ENCODE assay signal across 18 cellular contexts in genomic region chr10:34862892-34863291, GRCh38. TPM values are rescaled to one million over a fixed set of nuclear protein-coding genes. Genes with fewer than 3 reads are reported as not detected.
DNase-seq lines count a peak whose midpoint lies in the region; ATAC-seq and TF ChIP-seq lines count a peak whose summit lies in the region.
"Had no signal": no experiment of that assay in that cellular context is flagged by ENCODE, and none has a peak within 500 bp of the region (broad histone marks: within the 10 kb centered on the region; RNA-seq: fewer than 3 reads in every experiment).

No MANE protein-coding gene starts in this region.

- no peaks in the 10 kb centered on the region for H3K36me3 Mint-ChIP-seq in GM23338 (ENCODE audit: low read depth)
- no peaks in the 10 kb centered on the region for H3K36me3 Mint-ChIP-seq in nephron progenitor cell (ENCODE audit: low read depth)
- no peaks in the 10 kb centered on the region for H3K36me3 Mint-ChIP-seq in activated CD4-positive, alpha-beta memory T cell treated with anti-CD3 and anti-CD28 coated beads for 36 hours
- H3K36me3 Mint-ChIP-seq: CD4-positive, alpha-beta memory T cell had no signal

- 0 out of 2 replicates have a peak overlapping the region, but pooled peaks have one; percentile 10 for H2AFZ ChIP-seq in GM23338
- H2AFZ ChIP-seq: PC-9 had no signal

- no peaks in the 10 kb centered on the region for H3K27me3 Mint-ChIP-seq in GM23338 (ENCODE audit: insufficient read depth, low read depth, poor library complexity)
- peaks cover 3% of the 10 kb centered on the region for H3K27me3 Mint-ChIP-seq in nephron progenitor cell (ENCODE audit: low read depth, poor library complexity)
- peaks cover 7% of the 10 kb centered on the region for H3K27me3 Mint-ChIP-seq in activated CD4-positive, alpha-beta memory T cell treated with anti-CD3 and anti-CD28 coated beads for 36 hours

- H3K79me2 ChIP-seq in GM23338 (replicated peaks; ENCODE audit: insufficient read depth): no peaks in the 10 kb centered on the region

- TF ChIP-seq CTCF in GM23338 (conservative IDR thresholded peaks at IDR 0.05; ENCODE audit: low read depth in 2 of 2) (no peak), nephron progenitor cell (IDR thresholded peaks at IDR 0.05) (no peak), omental fat pad (IDR thresholded peaks at IDR 0.05) (no peak)

- intact Hi-C loops in activated CD4-positive, alpha-beta memory T cell treated with anti-CD3 and anti-CD28 coated beads for 36 hours (cut with micrococcal nuclease): no loop called here

- no peak overlapping the region for H3K4me3 Mint-ChIP-seq in GM23338
- H3K4me3 Mint-ChIP-seq in nephron progenitor cell: no peak overlapping the region
- H3K4me3 Mint-ChIP-seq in activated CD4-positive, alpha-beta memory T cell treated with anti-CD3 and anti-CD28 coated beads for 36 hours: no peak overlapping the region
- H3K4me3 Mint-ChIP-seq: CD4-positive, alpha-beta memory T cell had no signal

- H3K27me3 ChIP-seq in GM23338 (ENCODE audit: insufficient read depth): no peaks in the 10 kb centered on the region

- peaks cover 22% of the 10 kb centered on the region for H3K4me1 ChIP-seq in GM23338 (ENCODE audit: insufficient read depth)

- no peak overlapping the region for H3K4me3 ChIP-seq in GM23338
- H3K4me3 ChIP-seq: K562, PC-9, SK-N-MC had no signal

- no peaks in the 10 kb centered on the region for H3K36me3 ChIP-seq in GM23338 (ENCODE audit: insufficient read depth)

- H3K4me1 Mint-ChIP-seq in GM23338 (peaks cover 27% of the 10 kb centered on the region), nephron progenitor cell (peaks cover 46% of the 10 kb centered on the region)
- no peaks in the 10 kb centered on the region for H3K4me1 Mint-ChIP-seq in activated CD4-positive, alpha-beta memory T cell treated with anti-CD3 and anti-CD28 coated beads for 36 hours (ENCODE audit: low read depth)
- H3K4me1 Mint-ChIP-seq: CD4-positive, alpha-beta memory T cell had no signal

- CTCF ChIA-PET in activated CD4-positive, alpha-beta memory T cell treated with anti-CD3 and anti-CD28 coated beads for 36 hours (lab: Charles Lee): no interaction called here

- no peak overlapping the region for H3K27ac Mint-ChIP-seq in GM23338
- H3K27ac Mint-ChIP-seq in nephron progenitor cell: peak overlapping the region; percentile 88
- no peak overlapping the region for H3K27ac Mint-ChIP-seq in activated CD4-positive, alpha-beta memory T cell treated with anti-CD3 and anti-CD28 coated beads for 36 hours
- H3K27ac Mint-ChIP-seq: CD4-positive, alpha-beta memory T cell had no signal

- no peaks in the 10 kb centered on the region for H3K9me3 Mint-ChIP-seq in GM23338
- no peaks in the 10 kb centered on the region for H3K9me3 Mint-ChIP-seq in nephron progenitor cell
- H3K9me3 Mint-ChIP-seq in activated CD4-positive, alpha-beta memory T cell treated with anti-CD3 and anti-CD28 coated beads for 36 hours: no peaks in the 10 kb centered on the region

- ATAC-seq in GM23338: no peak
- ATAC-seq in omental fat pad (ENCODE audit: low FRiP score): no peak
- ATAC-seq: K562 had no signal

- POLR2A ChIA-PET in activated CD4-positive, alpha-beta memory T cell treated with anti-CD3 and anti-CD28 coated beads for 36 hours (lab: Charles Lee): no interaction called here

- no peaks in the 10 kb centered on the region for H3K9me2 ChIP-seq in GM23338 (ENCODE audit: insufficient read depth)

- no peak overlapping the region for H3K4me2 ChIP-seq in GM23338
- H3K4me2 ChIP-seq: PC-9 had no signal

- no peaks in the 10 kb centered on the region for H3F3A ChIP-seq in GM23338 (replicated peaks; ENCODE audit: low read depth)

- H3K27ac ChIP-seq in GM23338 (ENCODE audit: low read depth): no peak overlapping the region
- H3K27ac ChIP-seq: 22Rv1, PC-9, SK-N-MC had no signal

- peak; percentile 12 for DNase-seq in DMS53 (lab: John Stamatoyannopoulos, UW)
- DNase-seq in DMS53 treated with DMSO at 0.1 percent for 48 hours (lab: John Stamatoyannopoulos, UW; ENCODE audit: unreplicated experiment): no peak
- DNase-seq in GM23338 (ENCODE audit: low spot score): no peak
- DNase-seq in NCI-H774 (lab: John Stamatoyannopoulos, UW): peak; percentile 35
- DNase-seq in nephron progenitor cell: no peak
- no peak for DNase-seq in activated CD4-positive, alpha-beta T cell treated with anti-CD3 and anti-CD28 coated beads, Interleukin-2, amount 50 U/mL, for 4 hours
- DNase-seq in omental fat pad (ENCODE audit: low spot score): no peak
- DNase-seq in activated CD4-positive, alpha-beta memory T cell treated with anti-CD3 and anti-CD28 coated beads for 36 hours: no peak
- DNase-seq: CD4-positive, alpha-beta memory T cell; DMS79 treated with DMSO at 0.1 percent for 48 hours; GOT3; NCI-H1092; NCI-H187 treated with DMSO at 0.1 percent for 48 hours; NCI-H526 treated with DMSO at 0.1 percent for 48 hours; PC-9 had no signal

- H4K20me1 ChIP-seq in GM23338 (replicated peaks; ENCODE audit: insufficient read depth): no peaks in the 10 kb centered on the region

TF ChIP-seq in GM23338, 12 proteins besides CTCF, POLR2A, EP300 and RAD21 (continues in another document):
- TF ChIP-seq REST (IDR thresholded peaks at IDR 0.05; ENCODE audit: unreplicated experiment) (no peak), JUNB (IDR thresholded peaks at IDR 0.05; ENCODE audit: unreplicated experiment) (no peak), NANOG (IDR thresholded peaks at IDR 0.05; ENCODE audit: borderline replicate concordance) (no peak), ZNF114 (CRISPR knock-in tag; IDR thresholded peaks at IDR 0.05) (no peak), ZNF331 (CRISPR knock-in tag; IDR thresholded peaks at IDR 0.05; ENCODE audit: low read depth) (no peak), STAT1 (IDR thresholded peaks at IDR 0.05; ENCODE audit: unreplicated experiment) (no peak), CREB1 (CRISPR knock-in tag; IDR thresholded peaks at IDR 0.05; ENCODE audit: low read depth) (no peak), EZH2phosphoT487 (IDR thresholded peaks at IDR 0.05; ENCODE audit: unreplicated experiment) (no peak)

RNA-seq across cellular contexts. Expression of gene PARD3, which starts 47.8 kb away (rescaled TPM):
- total RNA-seq in GM23338 (2014; rRNA removed; shearing (Covaris generic)): 41.7 and 51.4 TPM in 2 replicates
- polyA plus RNA-seq in GM23338 (2016; fragmentation: Nextera tagmentation; extraction: Ambion mirVana): 30.1 and 30.2 TPM in 2 replicates
- 10 to 100 TPM; 30.9 to 54.6 (median 40.0) TPM for total RNA-seq in omental fat pad
- 1 to 10 TPM in 1 of 2 experiments, under 1 TPM in 1; 0.93 to 1.2 TPM for total RNA-seq in activated CD4-positive, alpha-beta memory T cell treated with anti-CD3 and anti-CD28 coated beads for 36 hours

Comparison
In these comparisons a context has a peak if more than half of its experiments do, and no peak if none do; other contexts are left out.
1. DNase-seq: peak in DMS53 (single experiment) and NCI-H774 (single experiment); none in DMS53 treated with DMSO at 0.1 percent for 48 hours (single experiment), GM23338 (single experiment), nephron progenitor cell (single experiment), activated CD4-positive, alpha-beta T cell treated with anti-CD3 and anti-CD28 coated beads, Interleukin-2, amount 50 U/mL, for 4 hours (0 of 2), omental fat pad (single experiment) and activated CD4-positive, alpha-beta memory T cell treated with anti-CD3 and anti-CD28 coated beads for 36 hours (single experiment).
2. RNA of gene PARD3, which starts 47.8 kb away (total RNA-seq): 41.7 to 51.4 TPM in GM23338 and 30.9 to 54.6 TPM in omental fat pad; 0.93 to 1.2 TPM in activated CD4-positive, alpha-beta memory T cell treated with anti-CD3 and anti-CD28 coated beads for 36 hours; every median in the first group is over 10 times any median in the second.